ENCODE assay signal across 9 cellular contexts in genomic region chr7:92766461-92767003, GRCh38.
A peak's percentile ranks its signal among the peaks of the same experiment; 100 is the strongest.
DNase-seq lines count a peak whose midpoint lies in the region; ATAC-seq and TF ChIP-seq lines count a peak whose summit lies in the region.
"Had no signal": no experiment of that assay in that cellular context is flagged by ENCODE, and none has a peak within 500 bp of the region (broad histone marks: within the 10 kb centered on the region; RNA-seq: fewer than 3 reads in every experiment).

No MANE protein-coding gene starts in this region.

- H3K27me3 Mint-ChIP-seq in Caco-2 (ENCODE audit: insufficient read depth, unreplicated experiment) (no peaks in the 10 kb centered on the region), brain (no peaks in the 10 kb centered on the region)

- H3K4me1 Mint-ChIP-seq in Caco-2 (ENCODE audit: low read depth, unreplicated experiment), result peaks cover 37% of the 10 kb centered on the region
- H3K4me1 Mint-ChIP-seq in brain, result peaks cover 64% of the 10 kb centered on the region

- intact Hi-C loops in Caco-2 (cut with micrococcal nuclease; ENCODE audit: unreplicated experiment), result loop anchor here (2.0 kb wide), 1 partner anchor 66 kb away; no protein-coding TSS in a partner anchor

- DNase-seq in Caco-2 (no peak), LoVo (ENCODE audit: low spot score) (peak; percentile 70), Karpas-422 (no peak), foreskin melanocyte (no peak)
- no peak for DNase-seq in stimulated activated CD4-positive, alpha-beta T cell treated with anti-CD3 and anti-CD28 coated beads, Interleukin-12 subunit alpha, Interleukin-12 subunit beta, amount 100 ng/mL, for 4 hours

- H3K27me3 ChIP-seq in Caco-2 (replicated peaks; ENCODE audit: control insufficient read depth, insufficient read depth, low read length) (no peaks in the 10 kb centered on the region), liver (ENCODE audit: control insufficient read depth in 4 of 4, insufficient read depth in 4 of 4, low read length in 3 of 4) (no peaks in the 10 kb centered on the region), Karpas-422 (ENCODE audit: low read length) (no peaks in the 10 kb centered on the region)

- no peak for ATAC-seq in HG03460 (IDR thresholded peaks at IDR 0.05; ENCODE audit: unreplicated experiment)

- no peaks in the 10 kb centered on the region for H3K9me2 ChIP-seq in Karpas-422 (replicated peaks; ENCODE audit: insufficient read depth, low read length)

- H3K9me3 Mint-ChIP-seq in Caco-2 (ENCODE audit: unreplicated experiment) (no peaks in the 10 kb centered on the region), brain (no peaks in the 10 kb centered on the region)

- H3K4me2 ChIP-seq in Karpas-422 (ENCODE audit: low read depth, low read length, poor library complexity, severe bottlenecking), result no peak overlapping the region

- H3K4me3 Mint-ChIP-seq in Caco-2 (ENCODE audit: unreplicated experiment), result no peak overlapping the region
- peak overlapping the region in 2 of 5 experiments; percentile 9 to 51 for H3K4me3 Mint-ChIP-seq in brain

- no TSS peak for BruUV-seq in Caco-2 (replicated peaks; lab: Mats Ljungman, UMichigan)

- CTCF ChIA-PET in Caco-2 (lab: Charles Lee), result interaction anchor here (0.5 to 0.7 kb wide), 3 partner anchors 80 to 211 kb away, joined by 3 to 4 read pairs (median 3); no protein-coding TSS in a partner anchor

- no peaks in the 10 kb centered on the region; the same call in 1 of the 2 replicates for H3K36me3 ChIP-seq in Caco-2 (ENCODE audit: control insufficient read depth, insufficient read depth, low read length)
- no peaks in the 10 kb centered on the region for H3K36me3 ChIP-seq in liver (ENCODE audit: control insufficient read depth in 4 of 4, insufficient read depth in 3 of 4, low read depth in 1 of 4, low read length in 3 of 4)
- no peaks in the 10 kb centered on the region for H3K36me3 ChIP-seq in Karpas-422 (ENCODE audit: insufficient read depth, low read length)

- no peak overlapping the region for H3K4me3 ChIP-seq in Caco-2 (ENCODE audit: low read depth, low read length)
- no peak overlapping the region for H3K4me3 ChIP-seq in liver (ENCODE audit: low read depth in 1 of 3, low read length in 3 of 3)
- no peak overlapping the region for H3K4me3 ChIP-seq in Karpas-422 (ENCODE audit: low read length)

- H3K27ac Mint-ChIP-seq in Caco-2 (ENCODE audit: unreplicated experiment) (peak overlapping the region; percentile 86), brain (peak overlapping the region in 4 of 5 experiments; percentile 19 to 96 (median 96))

- POLR2A ChIA-PET in Caco-2 (lab: Charles Lee), result interaction anchor here (1.2 kb wide), 1 partner anchor 238 kb away, joined by 4 read pairs; the partner anchor contains the start of gene RBM48

- H4K20me1 ChIP-seq in Karpas-422 (ENCODE audit: insufficient read depth, low read depth, low read length), result no peaks in the 10 kb centered on the region

- no peaks in the 10 kb centered on the region for H3K9me3 ChIP-seq in Caco-2
- H3K9me3 ChIP-seq in liver (ENCODE audit: control insufficient read depth in 4 of 4, low read length in 3 of 4), result no peaks in the 10 kb centered on the region
- H3K9me3 ChIP-seq in Karpas-422 (ENCODE audit: low read length), result no peaks in the 10 kb centered on the region

- H3K79me2 ChIP-seq in Karpas-422 (ENCODE audit: low read length), result peaks cover 81% of the 10 kb centered on the region

- WGBS in liver, result 54% methylated on average over 3 of the region's 3 CpGs

- TF ChIP-seq RAD21 in liver (IDR thresholded peaks at IDR 0.05), result no peak

- no peak overlapping the region for H3K9ac ChIP-seq in liver (ENCODE audit: low read depth in 1 of 2, low read length in 2 of 2)
- H3K9ac ChIP-seq in Karpas-422 (ENCODE audit: low read length), result no peak overlapping the region

- H2AFZ ChIP-seq in Karpas-422 (ENCODE audit: low read length), result no peak overlapping the region

- no peak for TF ChIP-seq CTCF in Caco-2 (IDR thresholded peaks at IDR 0.05; ENCODE audit: insufficient read depth in 1 of 2, low read depth in 1 of 2, low read length in 1 of 2, severe bottlenecking in 1 of 2, unreplicated experiment in 1 of 2)
- no peak for TF ChIP-seq CTCF in brain (conservative IDR thresholded peaks at IDR 0.05)
- no peak for TF ChIP-seq CTCF in liver (IDR thresholded peaks at IDR 0.05; ENCODE audit: low read depth, low read length, missing input control)

- H3K27ac ChIP-seq in liver (ENCODE audit: low read depth in 1 of 2, low read length in 2 of 2), result no peak overlapping the region
- H3K27ac ChIP-seq in Karpas-422 (ENCODE audit: low read length), result no peak overlapping the region
- H3K27ac ChIP-seq: VCaP had no signal

- H3K4me1 ChIP-seq in Caco-2 (peaks cover 57% of the 10 kb centered on the region), liver (ENCODE audit: control insufficient read depth in 4 of 4, insufficient read depth in 4 of 4, low read length in 3 of 4) (peaks cover 0 to 15% (median 5%) of the 10 kb centered on the region in 4 donors), Karpas-422 (ENCODE audit: low read length) (peaks cover 8% of the 10 kb centered on the region)

- H3K36me3 Mint-ChIP-seq in Caco-2 (ENCODE audit: insufficient read depth, unreplicated experiment) (peaks cover 67% of the 10 kb centered on the region), brain (peaks cover 9% of the 10 kb centered on the region)

TF ChIP-seq in liver, 16 proteins besides CTCF, POLR2A, EP300 and RAD21:
- TF ChIP-seq JUND (IDR thresholded peaks at IDR 0.05), result peak; percentile 52 to 85
- TF ChIP-seq FOXA2 (IDR thresholded peaks at IDR 0.05), result no peak
- TF ChIP-seq FOXA1 (IDR thresholded peaks at IDR 0.05), result no peak
- no peak for TF ChIP-seq GABPA (IDR thresholded peaks at IDR 0.05 in 1 of 2, conservative IDR thresholded peaks at IDR 0.05 in 1 of 2)
TF ChIP-seq in liver: peak in this region for 1.
